ENCODE assay signal across 23 cellular contexts in the genomic region with DNA sequence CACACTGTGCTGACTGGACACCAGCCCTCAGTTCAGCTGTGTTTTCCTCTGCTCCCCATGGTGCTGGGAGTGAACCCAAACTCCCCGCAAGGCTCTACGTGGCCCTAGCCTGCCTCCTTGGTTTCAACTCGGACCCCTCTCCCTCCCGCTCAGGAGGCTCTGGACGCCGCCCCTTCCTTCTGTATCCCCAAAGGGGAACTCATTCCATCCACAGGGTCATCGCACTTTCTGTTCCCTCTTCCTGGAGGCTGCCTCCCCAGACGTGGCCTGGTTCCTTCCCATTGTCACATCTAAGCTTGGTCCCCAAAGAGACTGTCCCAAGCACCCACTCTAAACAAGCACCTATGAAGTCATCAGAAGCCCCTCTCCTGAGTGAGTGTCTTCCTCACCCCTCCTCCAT. TPM values are rescaled to one million over a fixed set of nuclear protein-coding genes. Genes with fewer than 3 reads are reported as not detected.
DNase-seq lines count a peak whose midpoint lies in the region; ATAC-seq and TF ChIP-seq lines count a peak whose summit lies in the region.
"Had no signal": no experiment of that assay in that cellular context is flagged by ENCODE, and none has a peak within 500 bp of the region (broad histone marks: within the 10 kb centered on the region; RNA-seq: fewer than 3 reads in every experiment).

No MANE protein-coding gene starts in this region.

- H3K4me3 ChIP-seq in breast epithelium: no peak overlapping the region
- H3K4me3 ChIP-seq in right cardiac atrium (ENCODE audit: low read length): no peak overlapping the region
- H3K4me3 ChIP-seq in A673 (ENCODE audit: low read depth, low read length, poor library complexity, severe bottlenecking): no peak overlapping the region
- H3K4me3 ChIP-seq: dorsolateral prefrontal cortex, spleen had no signal

- CTCF ChIA-PET in MCF 10A (lab: Yijun Ruan, JAX) (no interaction called here), A673 (lab: Charles Lee) (no interaction called here)

- BruUV-seq in MCF 10A (replicated peaks; lab: Mats Ljungman, UMichigan) (no TSS peak), A673 (replicated peaks; lab: Mats Ljungman, UMichigan) (no TSS peak)

- TF ChIP-seq POLR2A in breast epithelium (IDR thresholded peaks at IDR 0.05): no peak

- POLR2A ChIA-PET in MCF 10A (lab: Yijun Ruan, JAX): no interaction called here
- POLR2A ChIA-PET in A673 (lab: Charles Lee; ENCODE audit: low non-redundant PET): no interaction called here
- POLR2A ChIA-PET in naive thymus-derived CD8-positive, alpha-beta T cell (lab: Charles Lee): interaction anchor here (0.8 kb wide), 1 partner anchor 30 kb away, joined by 3 read pairs; no protein-coding TSS in a partner anchor

- DNase-seq in MCF 10A (ENCODE audit: unreplicated experiment) (no peak), breast epithelium (ENCODE audit: low spot score in 2 of 2) (no peak), T-helper 17 cell (no peak), right cardiac atrium (peak in 2 of 3 donors; percentile 52 to 70), pons (ENCODE audit: low spot score) (peak; percentile 42), NCI-H1417 (lab: John Stamatoyannopoulos, UW) (no peak), A673 (ENCODE audit: low spot score) (no peak)
- no peak for DNase-seq in naive thymus-derived CD8-positive, alpha-beta T cell
- DNase-seq: activated CD8-positive, alpha-beta T cell treated with anti-CD3 and anti-CD28 coated beads for 36 hours; activated gamma-delta T cell treated with Interleukin-2 at 50 U/mL for 16 hours; activated T-cell treated with anti-CD3 and anti-CD28 coated beads for 4 hours; caudate nucleus; dorsolateral prefrontal cortex; mammary epithelial cell; NCI-H1436; NCI-H2107; NCI-H446 treated with DMSO at 0.1 percent for 48 hours; OCI-M1; spleen; stimulated activated CD4-positive, alpha-beta T cell treated with anti-CD3 and anti-CD28 coated beads, Interleukin-2, amount 100 ng/mL, for 48 hours; stimulated activated naive CD4-positive, alpha-beta T cell treated with Interleukin-2 at 50 U/mL for 16 hours had no signal

- intact Hi-C loops in MCF 10A (cut with micrococcal nuclease) (loop anchor here (10.0 kb wide), 1 partner anchor 148 kb away; a partner anchor contains a TSS), breast epithelium (cut with DNase I; ENCODE audit: low total_unique reads) (no loop called here), right cardiac atrium (cut with DNase I) (loop anchor here in 2 of 4 donors (10.0 kb wide), 1 partner anchor 118 kb away; no protein-coding TSS in a partner anchor), A673 (cut with micrococcal nuclease; ENCODE audit: unreplicated experiment) (no loop called here)

- H3K27me3 Mint-ChIP-seq in MCF 10A (ENCODE audit: insufficient read depth, unreplicated experiment) (no peaks in the 10 kb centered on the region), T-helper 17 cell (no peaks in the 10 kb centered on the region)
- H3K27me3 Mint-ChIP-seq in naive thymus-derived CD8-positive, alpha-beta T cell: no peaks in the 10 kb centered on the region
- H3K27me3 Mint-ChIP-seq: activated CD8-positive, alpha-beta T cell treated with anti-CD3 and anti-CD28 coated beads for 36 hours; IgD-negative memory B cell had no signal

- H3K36me3 Mint-ChIP-seq in MCF 10A (ENCODE audit: insufficient read depth, unreplicated experiment) (peaks cover 6% of the 10 kb centered on the region), T-helper 17 cell (ENCODE audit: low read depth) (peaks cover 4% of the 10 kb centered on the region)
- peaks cover 0 to 39% (median 3%) of the 10 kb centered on the region in 3 donors for H3K36me3 Mint-ChIP-seq in naive thymus-derived CD8-positive, alpha-beta T cell

- WGBS in right cardiac atrium: 78% methylated on average over 8 of the region's 8 CpGs

- H3K36me3 ChIP-seq in breast epithelium (no peaks in the 10 kb centered on the region), A673 (ENCODE audit: insufficient read depth, low read length, poor library complexity, severe bottlenecking) (no peaks in the 10 kb centered on the region)

- no peak overlapping the region for H3K27ac ChIP-seq in breast epithelium
- no peak overlapping the region for H3K27ac ChIP-seq in right cardiac atrium (ENCODE audit: low read length)
- no peak overlapping the region for H3K27ac ChIP-seq in A673 (ENCODE audit: low read depth, low read length, poor library complexity, severe bottlenecking)
- H3K27ac ChIP-seq: C4-2B had no signal

- peaks cover 3 to 8% of the 10 kb centered on the region in 2 donors for H3K4me1 ChIP-seq in breast epithelium
- H3K4me1 ChIP-seq in right cardiac atrium (ENCODE audit: control insufficient read depth, insufficient read depth, low read length): peaks cover 5% of the 10 kb centered on the region
- no peaks in the 10 kb centered on the region for H3K4me1 ChIP-seq in A673 (ENCODE audit: insufficient read depth, low read length, poor library complexity, severe bottlenecking)

- H3K9me3 ChIP-seq in breast epithelium (no peaks in the 10 kb centered on the region), T-helper 17 cell (ENCODE audit: control insufficient read depth, low read length, poor library complexity, severe bottlenecking) (no peaks in the 10 kb centered on the region), right cardiac atrium (ENCODE audit: control insufficient read depth, low read length) (no peaks in the 10 kb centered on the region), A673 (ENCODE audit: low read depth, low read length, poor library complexity, severe bottlenecking) (no peaks in the 10 kb centered on the region)
- H3K9me3 ChIP-seq: spleen had no signal

- peaks cover 10% of the 10 kb centered on the region for H3K4me1 Mint-ChIP-seq in MCF 10A (ENCODE audit: insufficient read depth, unreplicated experiment)
- H3K4me1 Mint-ChIP-seq in T-helper 17 cell: peaks cover 24% of the 10 kb centered on the region
- H3K4me1 Mint-ChIP-seq in naive thymus-derived CD8-positive, alpha-beta T cell: peaks cover 19 to 48% (median 28%) of the 10 kb centered on the region in 4 donors

- ATAC-seq in T-helper 17 cell (no peak), right cardiac atrium (no peak)
- ATAC-seq in naive thymus-derived CD8-positive, alpha-beta T cell: no peak
- ATAC-seq: activated CD8-positive, alpha-beta T cell treated with anti-CD3 and anti-CD28 coated beads for 36 hours had no signal

- no peaks in the 10 kb centered on the region for H3K9me3 Mint-ChIP-seq in MCF 10A (ENCODE audit: unreplicated experiment)
- no peaks in the 10 kb centered on the region for H3K9me3 Mint-ChIP-seq in naive thymus-derived CD8-positive, alpha-beta T cell
- H3K9me3 Mint-ChIP-seq: activated CD8-positive, alpha-beta T cell treated with anti-CD3 and anti-CD28 coated beads for 36 hours had no signal

- peak overlapping the region; percentile 41 for H3K27ac Mint-ChIP-seq in MCF 10A (ENCODE audit: low read depth, unreplicated experiment)
- peak overlapping the region; percentile 67 for H3K27ac Mint-ChIP-seq in T-helper 17 cell
- peak overlapping the region in 5 of 10 donors; percentile 12 to 65 (median 33) for H3K27ac Mint-ChIP-seq in naive thymus-derived CD8-positive, alpha-beta T cell
- H3K27ac Mint-ChIP-seq: activated CD8-positive, alpha-beta T cell treated with anti-CD3 and anti-CD28 coated beads for 36 hours had no signal

- H3K27me3 ChIP-seq in breast epithelium (no peaks in the 10 kb centered on the region), right cardiac atrium (ENCODE audit: control insufficient read depth, insufficient read depth) (no peaks in the 10 kb centered on the region), A673 (replicated peaks; ENCODE audit: insufficient read depth, low read depth, low read length, poor library complexity) (no peaks in the 10 kb centered on the region)
- H3K27me3 ChIP-seq: dorsolateral prefrontal cortex, spleen had no signal

- TF ChIP-seq CTCF in MCF 10A (IDR thresholded peaks at IDR 0.05; ENCODE audit: unreplicated experiment) (no peak), breast epithelium (IDR thresholded peaks at IDR 0.05) (no peak), A673 (conservative IDR thresholded peaks at IDR 0.05; ENCODE audit: low read depth, low read length) (no peak)

- no peak overlapping the region for H3K4me3 Mint-ChIP-seq in MCF 10A (ENCODE audit: unreplicated experiment)
- no peak overlapping the region for H3K4me3 Mint-ChIP-seq in T-helper 17 cell
- H3K4me3 Mint-ChIP-seq in naive thymus-derived CD8-positive, alpha-beta T cell: peak overlapping the region in 1 of 10 donors; percentile 3
- H3K4me3 Mint-ChIP-seq: activated CD8-positive, alpha-beta T cell treated with anti-CD3 and anti-CD28 coated beads for 36 hours; IgD-negative memory B cell had no signal

RNA-seq across cellular contexts. Expression of a gene that starts 10.9 kb away (rescaled TPM):
- 11.8 and 13.3 TPM in 2 replicates for total RNA-seq in MCF 10A (2022)
- 10 to 100 TPM in 1 of 3 donors, 1 to 10 TPM in 2; 6.9 to 19.8 (median 9.8) TPM for total RNA-seq in breast epithelium
- 100 to 1,000 TPM; 203 to 207 TPM for total RNA-seq in T-helper 17 cell
- 10 to 100 TPM; 15.4 to 25.6 (median 19.0) TPM for total RNA-seq in right cardiac atrium
- polyA plus RNA-seq in right cardiac atrium: 12.6 TPM
- total RNA-seq in A673 (2021): 6.4 and 7.7 TPM in 2 replicates
- 100 to 1,000 TPM; 189 to 190 TPM for total RNA-seq in naive thymus-derived CD8-positive, alpha-beta T cell
- 10 to 100 TPM; 17.8 to 46.6 (median 21.4) TPM for polyA plus RNA-seq in naive thymus-derived CD8-positive, alpha-beta T cell

Comparison
In these comparisons a context has a peak if more than half of its experiments do, and no peak if none do; other contexts are left out.
1. DNase-seq: peak in right cardiac atrium (2 of 3) and pons (single experiment); none in MCF 10A (single experiment), breast epithelium (0 of 2), T-helper 17 cell (0 of 3), NCI-H1417 (0 of 3), A673 (single experiment) and naive thymus-derived CD8-positive, alpha-beta T cell (0 of 10).
2. RNA of a gene that starts 10.9 kb away (total RNA-seq): 203 to 207 TPM in T-helper 17 cell and 189 to 190 TPM in naive thymus-derived CD8-positive, alpha-beta T cell; 15.4 to 25.6 TPM in right cardiac atrium, 11.8 to 13.3 TPM in MCF 10A, 6.9 to 19.8 TPM in breast epithelium and 6.4 to 7.7 TPM in A673; every median in the first group is over 4 times any median in the second.